ENCODE assay signal across 8 cellular contexts in the genomic region with DNA sequence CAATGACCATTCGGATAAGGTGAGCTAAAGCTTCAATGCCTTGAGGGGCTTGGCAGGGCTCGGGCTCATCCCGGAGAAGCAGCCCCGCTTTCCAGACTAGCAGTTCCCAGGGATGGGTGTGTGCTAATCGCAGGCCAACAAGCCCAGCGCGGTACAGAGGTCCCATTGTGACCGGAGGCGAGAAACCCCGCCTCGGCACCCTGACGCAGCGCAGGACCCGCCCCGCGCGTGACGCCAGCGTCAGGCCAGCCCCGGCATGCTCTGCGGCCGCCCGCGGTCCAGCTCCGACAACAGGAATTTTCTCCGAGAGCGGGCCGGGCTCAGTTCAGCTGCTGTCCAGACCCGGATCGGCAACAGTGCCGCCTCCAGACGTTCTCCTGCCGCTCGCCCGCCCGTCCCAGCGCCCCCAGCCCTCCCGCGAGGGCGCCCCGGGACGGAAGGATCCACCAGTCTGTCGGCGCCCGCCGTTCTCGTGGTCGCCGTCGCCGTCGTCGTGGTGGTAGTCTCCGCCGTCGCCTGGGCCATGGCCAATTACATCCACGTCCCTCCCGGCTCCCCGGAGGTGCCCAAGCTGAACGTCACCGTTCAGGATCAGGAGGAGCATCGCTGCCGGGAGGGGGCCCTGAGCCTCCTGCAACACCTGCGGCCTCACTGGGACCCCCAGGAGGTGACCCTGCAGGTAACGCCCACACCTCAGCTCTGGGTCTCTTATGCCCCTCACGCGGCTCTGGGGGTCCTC. TPM values are rescaled to one million over a fixed set of nuclear protein-coding genes. Genes with fewer than 3 reads are reported as not detected.
DNase-seq lines count a peak whose midpoint lies in the region; ATAC-seq lines count a peak whose summit lies in the region.

A gene with protein sequence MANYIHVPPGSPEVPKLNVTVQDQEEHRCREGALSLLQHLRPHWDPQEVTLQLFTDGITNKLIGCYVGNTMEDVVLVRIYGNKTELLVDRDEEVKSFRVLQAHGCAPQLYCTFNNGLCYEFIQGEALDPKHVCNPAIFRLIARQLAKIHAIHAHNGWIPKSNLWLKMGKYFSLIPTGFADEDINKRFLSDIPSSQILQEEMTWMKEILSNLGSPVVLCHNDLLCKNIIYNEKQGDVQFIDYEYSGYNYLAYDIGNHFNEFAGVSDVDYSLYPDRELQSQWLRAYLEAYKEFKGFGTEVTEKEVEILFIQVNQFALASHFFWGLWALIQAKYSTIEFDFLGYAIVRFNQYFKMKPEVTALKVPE (plus strand): TSS at position 264 of the 739 bp plus-strand sequence. CDS start 260 bp downstream, at position 524.

- DNase-seq in CD1c-positive myeloid dendritic cell (ENCODE audit: extremely low spot score): peak; percentile 94
- DNase-seq in NCI-H774 (lab: John Stamatoyannopoulos, UW): peak; percentile 92
- peak; percentile 47 to 81 for DNase-seq in activated CD8-positive, alpha-beta memory T cell treated with anti-CD3 and anti-CD28 coated beads for 1 hour (ENCODE audit: extremely low read depth in 1 of 2, low read depth in 1 of 2)
- peak; percentile 73 for DNase-seq in effector CD4-positive, alpha-beta T cell
- DNase-seq in lung microvascular endothelial cell (ENCODE audit: low read depth in 2 of 2): peak; percentile 95
- DNase-seq in stimulated activated CD4-positive, alpha-beta T cell treated with anti-CD3 and anti-CD28 coated beads, TNF-alpha, amount 100 ng/mL, for 48 hours (ENCODE audit: low read depth in 3 of 3): peak; percentile 71 to 81 (median 77)

- peak; percentile 95 for ATAC-seq in GM19395 (IDR thresholded peaks at IDR 0.05; ENCODE audit: unreplicated experiment)
- peak; percentile 95 for ATAC-seq in HG03565 (IDR thresholded peaks at IDR 0.05; ENCODE audit: unreplicated experiment)

RNA-seq across cellular contexts. Expression of the gene that starts here (rescaled TPM):
- 29.2 and 41.1 TPM in 2 replicates for total RNA-seq in lung microvascular endothelial cell

Comparison
In these comparisons a context has a peak if more than half of its experiments do, and no peak if none do; other contexts are left out.
1. Peak in every context shown above with its lines: DNase-seq and ATAC-seq.